ENCODE assay signal across 1 cellular context in genomic region chr14:70073924-70074566, GRCh38.
TF ChIP-seq lines count a peak whose summit lies in the region.

No MANE protein-coding gene starts in this region.

TF ChIP-seq in HepG2, 621 proteins besides CTCF, POLR2A, EP300 and RAD21 (continued from another document and continues in another):
- peak; percentile 50; the same call in 1 of the 2 replicates for TF ChIP-seq ZGPAT (CRISPR knock-in tag; IDR thresholded peaks at IDR 0.05)
- no peak for TF ChIP-seq THAP7 (CRISPR knock-in tag; IDR thresholded peaks at IDR 0.05)
- TF ChIP-seq ZNF256 (CRISPR knock-in tag; conservative IDR thresholded peaks at IDR 0.05) = no peak
- no peak for TF ChIP-seq KAT2B (IDR thresholded peaks at IDR 0.05; ENCODE audit: borderline replicate concordance, low read depth, low read length)
- 0 out of 2 replicates have a peak, but pooled peaks have one; percentile 40 for TF ChIP-seq HOMEZ (CRISPR knock-in tag; IDR thresholded peaks at IDR 0.05; ENCODE audit: low read depth)
- no peak for TF ChIP-seq ZC3H13 (CRISPR knock-in tag; IDR thresholded peaks at IDR 0.05)
- peak; percentile 66; the same call in 1 of the 2 replicates for TF ChIP-seq SOX5 (CRISPR knock-in tag; IDR thresholded peaks at IDR 0.05; ENCODE audit: borderline replicate concordance)
- peak; percentile 52; the same call in 1 of the 2 replicates for TF ChIP-seq ZNF292 (CRISPR knock-in tag; IDR thresholded peaks at IDR 0.05; ENCODE audit: borderline replicate concordance, low read depth)
- no peak for TF ChIP-seq ZNF883 (CRISPR knock-in tag; IDR thresholded peaks at IDR 0.05; ENCODE audit: not compliant biosample characterization)
- peak; percentile 86 for TF ChIP-seq ZNF205 (CRISPR knock-in tag; IDR thresholded peaks at IDR 0.05)
- TF ChIP-seq ZNF276 (CRISPR knock-in tag; IDR thresholded peaks at IDR 0.05; ENCODE audit: low read depth) = no peak
- peak; percentile 91 for TF ChIP-seq MIER2 (CRISPR knock-in tag; IDR thresholded peaks at IDR 0.05)
- no peak for TF ChIP-seq CCAR2 (optimal IDR thresholded peaks at IDR 0.05; ENCODE audit: low read depth, low read length)
- peak; percentile 67; the same call in 1 of the 2 replicates for TF ChIP-seq RXRB (CRISPR knock-in tag; IDR thresholded peaks at IDR 0.05; ENCODE audit: borderline replicate concordance)
- TF ChIP-seq ZNF350 (CRISPR knock-in tag; IDR thresholded peaks at IDR 0.05; ENCODE audit: borderline replicate concordance, low read depth) = peak; percentile 35; the same call in 1 of the 2 replicates
- no peak for TF ChIP-seq LCORL (IDR thresholded peaks at IDR 0.05)
- TF ChIP-seq LCORL (CRISPR knock-in tag; IDR thresholded peaks at IDR 0.05) = 0 out of 2 replicates have a peak, but pooled peaks have one; percentile 18
- peak; percentile 46 for TF ChIP-seq XRCC5 (optimal IDR thresholded peaks at IDR 0.05; ENCODE audit: low read length)
- TF ChIP-seq TCF7L2 (IDR thresholded peaks at IDR 0.05; ENCODE audit: low read depth, low read length) = no peak
- 0 out of 2 replicates have a peak, but pooled peaks have one; percentile 18 for TF ChIP-seq TFDP2 (CRISPR knock-in tag; IDR thresholded peaks at IDR 0.05)
- TF ChIP-seq NONO (IDR thresholded peaks at IDR 0.05) = no peak
- TF ChIP-seq NONO (CRISPR knock-in tag; conservative IDR thresholded peaks at IDR 0.05) = 0 out of 2 replicates have a peak, but pooled peaks have one; percentile 34
- no peak for TF ChIP-seq SOX13 (IDR thresholded peaks at IDR 0.05)
- TF ChIP-seq SOX13 (CRISPR knock-in tag; conservative IDR thresholded peaks at IDR 0.05 in 1 of 2, IDR thresholded peaks at IDR 0.05 in 1 of 2) = peak in 1 of 2 experiments; percentile 67; a peak in 2 of 4 replicates
- peak; percentile 86 for TF ChIP-seq SMAD3 (CRISPR knock-in tag; IDR thresholded peaks at IDR 0.05)
- TF ChIP-seq ZNF792 (CRISPR knock-in tag; IDR thresholded peaks at IDR 0.05) = 0 out of 2 replicates have a peak, but pooled peaks have one; percentile 37
- no peak for TF ChIP-seq ATF3 (CRISPR knock-in tag; IDR thresholded peaks at IDR 0.05)
- TF ChIP-seq ZFP1 (CRISPR knock-in tag; IDR thresholded peaks at IDR 0.05) = 0 out of 2 replicates have a peak, but pooled peaks have one; percentile 41
- no peak for TF ChIP-seq ZNF7 (CRISPR knock-in tag; IDR thresholded peaks at IDR 0.05)
- no peak for TF ChIP-seq TFDP1 (CRISPR knock-in tag; IDR thresholded peaks at IDR 0.05; ENCODE audit: borderline replicate concordance)
- no peak for TF ChIP-seq FOXP1 (IDR thresholded peaks at IDR 0.05)
- no peak for TF ChIP-seq FOXP1 (CRISPR knock-in tag; IDR thresholded peaks at IDR 0.05)
- TF ChIP-seq POLR2G (IDR thresholded peaks at IDR 0.05; ENCODE audit: low read depth, low read length) = no peak
- peak; percentile 75; the same call in 1 of the 2 replicates for TF ChIP-seq IKZF5 (CRISPR knock-in tag; IDR thresholded peaks at IDR 0.05)
- no peak for TF ChIP-seq ARNTL (CRISPR knock-in tag; IDR thresholded peaks at IDR 0.05)
- peak; percentile 50; the same call in 1 of the 2 replicates for TF ChIP-seq ZNF614 (CRISPR knock-in tag; IDR thresholded peaks at IDR 0.05; ENCODE audit: borderline replicate concordance)
- peak; percentile 54; the same call in 1 of the 2 replicates for TF ChIP-seq WIZ (CRISPR knock-in tag; IDR thresholded peaks at IDR 0.05)
- no peak for TF ChIP-seq SATB2 (CRISPR knock-in tag; IDR thresholded peaks at IDR 0.05)
- peak; percentile 87; the same call in 1 of the 2 replicates for TF ChIP-seq ZSCAN9 (CRISPR knock-in tag; IDR thresholded peaks at IDR 0.05; ENCODE audit: borderline replicate concordance)
- TF ChIP-seq HMG20A (CRISPR knock-in tag; IDR thresholded peaks at IDR 0.05; ENCODE audit: borderline replicate concordance) = 0 out of 2 replicates have a peak, but pooled peaks have one; percentile 20
- TF ChIP-seq ZNF720 (CRISPR knock-in tag; IDR thresholded peaks at IDR 0.05) = peak; percentile 59; the same call in 1 of the 2 replicates
- TF ChIP-seq ZNF180 (CRISPR knock-in tag; IDR thresholded peaks at IDR 0.05; ENCODE audit: borderline replicate concordance, low read depth) = no peak
- TF ChIP-seq CEBPG (CRISPR knock-in tag; IDR thresholded peaks at IDR 0.05) = peak; percentile 99
- no peak for TF ChIP-seq MXD1 (CRISPR knock-in tag; IDR thresholded peaks at IDR 0.05)
- no peak for TF ChIP-seq ZNF569 (CRISPR knock-in tag; IDR thresholded peaks at IDR 0.05; ENCODE audit: borderline replicate concordance)
- 0 out of 2 replicates have a peak, but pooled peaks have one; percentile 33 for TF ChIP-seq ZNF580 (CRISPR knock-in tag; IDR thresholded peaks at IDR 0.05; ENCODE audit: borderline replicate concordance, low read depth)
- TF ChIP-seq ATM (IDR thresholded peaks at IDR 0.05; ENCODE audit: borderline replicate concordance) = no peak
- peak; percentile 25; the same call in 1 of the 2 replicates for TF ChIP-seq PATZ1 (CRISPR knock-in tag; IDR thresholded peaks at IDR 0.05)
- TF ChIP-seq ZFY (CRISPR knock-in tag; IDR thresholded peaks at IDR 0.05) = no peak
- TF ChIP-seq NR2F6 (IDR thresholded peaks at IDR 0.05) = no peak
- TF ChIP-seq NR2F6 (CRISPR knock-in tag; IDR thresholded peaks at IDR 0.05) = peak; percentile 58; the same call in 1 of the 2 replicates
- TF ChIP-seq ATF2 (CRISPR knock-in tag; IDR thresholded peaks at IDR 0.05) = 0 out of 2 replicates have a peak, but pooled peaks have one; percentile 39
- no peak for TF ChIP-seq ZBTB2 (CRISPR knock-in tag; IDR thresholded peaks at IDR 0.05; ENCODE audit: low read depth)
- no peak for TF ChIP-seq ZNF605 (CRISPR knock-in tag; IDR thresholded peaks at IDR 0.05)
